Comparison of ENCODE assay signal across 8 cellular contexts in genomic region chr11:79439893-79440450, GRCh38. TPM values are rescaled to one million over a fixed set of nuclear protein-coding genes. Genes with fewer than 3 reads are reported as not detected.
DNase-seq lines count a peak whose midpoint lies in the region; ATAC-seq and TF ChIP-seq lines count a peak whose summit lies in the region.

No MANE protein-coding gene starts in this region.

- 0% methylated on average over 1 of the region's 54 CpGs for WGBS in right lobe of liver (ENCODE audit: insufficient coverage, low coverage, low lambda C conversion rate, missing lambda C conversion rate)

- H3K27me3 ChIP-seq in right lobe of liver (peaks cover 7 to 33% of the 10 kb centered on the region in 2 donors), upper lobe of right lung (peaks cover 75% of the 10 kb centered on the region)

- H3K27ac ChIP-seq in right lobe of liver (no peak overlapping the region), upper lobe of right lung (no peak overlapping the region)

- TF ChIP-seq POLR2A in right lobe of liver (IDR thresholded peaks at IDR 0.05) = no peak

- H3K36me3 ChIP-seq in right lobe of liver = no peaks in the 10 kb centered on the region
- H3K36me3 ChIP-seq in upper lobe of right lung = no peaks in the 10 kb centered on the region

- H3K4me3 ChIP-seq in choroid plexus epithelial cell (ENCODE audit: low read depth, low read length) (peak overlapping the region; percentile 52), right lobe of liver (peak overlapping the region in 1 of 3 donors; percentile 38), upper lobe of right lung (peak overlapping the region; percentile 50)

- peak; percentile 42 for DNase-seq in 8988T
- peak; percentile 16 for DNase-seq in choroid plexus epithelial cell (ENCODE audit: low read depth)
- DNase-seq in right lobe of liver = peak in 2 of 3 donors; percentile 18 to 51
- DNase-seq in upper lobe of right lung = peak; percentile 67
- no peak for DNase-seq in NK-92 treated with Interleukin-12 subunit alpha and Interleukin-12 subunit beta, amount 100 ng/mL, for 24 hours (lab: John Stamatoyannopoulos, UW)
- no peak for DNase-seq in dermis blood vessel endothelial cell

- intact Hi-C loops in right lobe of liver (cut with DNase I) (no loop called here), upper lobe of right lung (cut with DNase I) (no loop called here)

- H3K4me1 ChIP-seq in right lobe of liver (peaks cover 0 to 40% (median 6%) of the 10 kb centered on the region in 4 donors), upper lobe of right lung (peaks cover 29% of the 10 kb centered on the region)

- TF ChIP-seq CTCF in choroid plexus epithelial cell (conservative IDR thresholded peaks at IDR 0.05; ENCODE audit: low read depth, low read length) (no peak), right lobe of liver (IDR thresholded peaks at IDR 0.05) (no peak), upper lobe of right lung (IDR thresholded peaks at IDR 0.05) (no peak)

- peak; percentile 9 for ATAC-seq in HG02938 (IDR thresholded peaks at IDR 0.05; ENCODE audit: unreplicated experiment)
- peak in 2 of 4 donors; percentile 15 to 24 for ATAC-seq in right lobe of liver
- ATAC-seq in upper lobe of right lung = no peak
- no peak for ATAC-seq in GM18858 (IDR thresholded peaks at IDR 0.05; ENCODE audit: unreplicated experiment)

- H3K9me3 ChIP-seq in right lobe of liver = no peaks in the 10 kb centered on the region
- H3K9me3 ChIP-seq in upper lobe of right lung = no peaks in the 10 kb centered on the region

RNA-seq across cellular contexts. Expression of gene TENM4, which starts 0.9 kb away (rescaled TPM):
- under 1 TPM in 4 of 6 experiments, not detected in 2; 0.04 to 0.58 (median 0.14) TPM for total RNA-seq in right lobe of liver
- 4.3 TPM for total RNA-seq in upper lobe of right lung
- 0.37 and 2.9 TPM in 2 replicates for total RNA-seq in dermis blood vessel endothelial cell

Comparison
In these comparisons a context has a peak if more than half of its experiments do, and no peak if none do; other contexts are left out.
1. DNase-seq: peak in 8988T (single experiment), choroid plexus epithelial cell (single experiment), right lobe of liver (2 of 3) and upper lobe of right lung (single experiment); none in NK-92 treated with Interleukin-12 subunit alpha and Interleukin-12 subunit beta, amount 100 ng/mL, for 24 hours (single experiment) and dermis blood vessel endothelial cell (single experiment).